Comparison of ENCODE assay signal across 8 cellular contexts in genomic region chr10:78255796-78256638, GRCh38.
DNase-seq lines count a peak whose midpoint lies in the region; ATAC-seq, FAIRE-seq and TF ChIP-seq lines count a peak whose summit lies in the region.

No MANE protein-coding gene starts in this region.

- H3K4me3 ChIP-seq in astrocyte of the cerebellum (ENCODE audit: low read depth, low read length) (no peak overlapping the region), thyroid gland (replicated peaks in 1 of 3) (no peak overlapping the region)

- H3T11ph ChIP-seq in H9 (ENCODE audit: low read length) = no peak overlapping the region

- ATAC-seq in left lobe of liver = no peak

- no peak overlapping the region for H3K23ac ChIP-seq in H9 (ENCODE audit: insufficient read length, low read depth, low read length)

- H2BK120ac ChIP-seq in H9 (ENCODE audit: low read depth, low read length, poor library complexity, severe bottlenecking) = no peak overlapping the region

- H3K9ac ChIP-seq in H9 (ENCODE audit: extremely low read depth, insufficient read length, low read length) = no peak overlapping the region

- H4K5ac ChIP-seq in H9 (ENCODE audit: insufficient read length, low read depth, low read length) = no peak overlapping the region

- no peak overlapping the region for H3K4ac ChIP-seq in H9 (ENCODE audit: low read depth, low read length)

- no peaks in the 10 kb centered on the region for H3K79me1 ChIP-seq in H9 (ENCODE audit: insufficient read depth, low read depth, low read length, poor library complexity, severe bottlenecking)

- no peaks in the 10 kb centered on the region for H3K36me3 ChIP-seq in thyroid gland

- no peak overlapping the region for H2BK15ac ChIP-seq in H9 (ENCODE audit: low read depth, low read length)

- TF ChIP-seq CTCF in astrocyte of the cerebellum (IDR thresholded peaks at IDR 0.05; ENCODE audit: low read depth, low read length, missing control alignments) = no peak
- no peak for TF ChIP-seq CTCF in thyroid gland (IDR thresholded peaks at IDR 0.05)
- TF ChIP-seq CTCF in H9 (conservative IDR thresholded peaks at IDR 0.05) = no peak

- H3K9me3 ChIP-seq in thyroid gland (no peaks in the 10 kb centered on the region), H9 (ENCODE audit: control insufficient read depth, low read depth, low read length) (no peaks in the 10 kb centered on the region)

- H2AFZ ChIP-seq in H9 (ENCODE audit: low read length) = no peak overlapping the region

- H2BK20ac ChIP-seq in H9 (ENCODE audit: low read depth, low read length, poor library complexity, severe bottlenecking) = no peak overlapping the region

- no peak overlapping the region for H4K8ac ChIP-seq in H9 (replicated peaks; ENCODE audit: insufficient read length, low read depth, low read length)

- H3K4me3 Mint-ChIP-seq in H9 = no peak overlapping the region
- H3K4me3 Mint-ChIP-seq in activated CD4-positive, alpha-beta T cell treated with anti-CD3 and anti-CD28 coated beads, Interleukin-2, amount 10 ng/mL, durations not matched to agents 24 days and 14 days = no peak overlapping the region

- H3K36me3 Mint-ChIP-seq in H9 (ENCODE audit: insufficient read depth in 1 of 3, low read depth in 3 of 3) = no peaks in the 10 kb centered on the region; a peak in 1 of 7 replicates
- no peaks in the 10 kb centered on the region for H3K36me3 Mint-ChIP-seq in activated CD4-positive, alpha-beta T cell treated with anti-CD3 and anti-CD28 coated beads, Interleukin-2, amount 10 ng/mL, durations not matched to agents 24 days and 14 days (ENCODE audit: low read depth)

- intact Hi-C loops in thyroid gland (cut with DNase I) = no loop called here
- intact Hi-C loops in activated CD4-positive, alpha-beta T cell treated with anti-CD3 and anti-CD28 coated beads, Interleukin-2, amount 10 ng/mL, durations not matched to agents 24 days and 14 days (cut with micrococcal nuclease) = no loop called here

- H3K9me3 Mint-ChIP-seq in H9 = no peaks in the 10 kb centered on the region
- H3K9me3 Mint-ChIP-seq in activated CD4-positive, alpha-beta T cell treated with anti-CD3 and anti-CD28 coated beads, Interleukin-2, amount 10 ng/mL, durations not matched to agents 24 days and 14 days = no peaks in the 10 kb centered on the region

- H2BK12ac ChIP-seq in H9 (ENCODE audit: insufficient read length, low read depth, low read length) = no peak overlapping the region

- no peak overlapping the region for H4K91ac ChIP-seq in H9 (ENCODE audit: insufficient read length, low read depth, low read length)

- H3K27me3 ChIP-seq in thyroid gland (no peaks in the 10 kb centered on the region), H9 (ENCODE audit: insufficient read depth, low read length) (no peaks in the 10 kb centered on the region)

- no peak overlapping the region for H3K4me2 ChIP-seq in H9 (ENCODE audit: insufficient read depth, insufficient read length, low read length)

- no peak overlapping the region for H2AK5ac ChIP-seq in H9 (ENCODE audit: insufficient read length, low read length)

- peak; percentile 86 for DNase-seq in HTR-8/SVneo (ENCODE audit: insufficient read length, low spot score)
- peak; percentile 88 for DNase-seq in astrocyte of the cerebellum (ENCODE audit: low read depth)
- peak; percentile 98 for DNase-seq in islet precursor cell
- DNase-seq in thyroid gland = peak; percentile 84 to 86
- no peak for DNase-seq in H9
- no peak for DNase-seq in left lobe of liver (ENCODE audit: low spot score)
- DNase-seq in HuH-7.5 (ENCODE audit: low spot score) = no peak
- DNase-seq in activated CD4-positive, alpha-beta T cell treated with anti-CD3 and anti-CD28 coated beads, Interleukin-2, amount 10 ng/mL, durations not matched to agents 24 days and 14 days = no peak

- peak overlapping the region; percentile 65 to 70 (median 65) for H3K27ac ChIP-seq in thyroid gland
- no peak overlapping the region for H3K27ac ChIP-seq in H9 (ENCODE audit: insufficient read length, low read depth, low read length)

- H3K4me1 Mint-ChIP-seq in H9 = no peaks in the 10 kb centered on the region
- H3K4me1 Mint-ChIP-seq in activated CD4-positive, alpha-beta T cell treated with anti-CD3 and anti-CD28 coated beads, Interleukin-2, amount 10 ng/mL, durations not matched to agents 24 days and 14 days = peaks cover 2% of the 10 kb centered on the region

- no peaks in the 10 kb centered on the region for H3K79me2 ChIP-seq in H9 (ENCODE audit: insufficient read depth, low read length)

- in situ Hi-C loops in astrocyte of the cerebellum (cut with HindIII; ENCODE audit: low sequenced_read_pairs) = no loop called here

- WGBS in thyroid gland, 2 donors = 53 to 54% methylated on average over 9 of the region's 9 CpGs
- no CpG with 5 or more reads among the region's 9 CpGs for WGBS in H9 (ENCODE audit: extremely low coverage, insufficient read length, low lambda C conversion rate)

- H3K23me2 ChIP-seq in H9 (ENCODE audit: insufficient read length, low read depth, low read length, poor library complexity, severe bottlenecking) = no peaks in the 10 kb centered on the region

- no peak overlapping the region for H3K14ac ChIP-seq in H9 (ENCODE audit: insufficient read depth, low read length)

- peak in 1 of 2 donors; percentile 25 for TF ChIP-seq POLR2A in thyroid gland (IDR thresholded peaks at IDR 0.05)

- H3K4me1 ChIP-seq in thyroid gland = peaks cover 31 to 52% of the 10 kb centered on the region in 2 donors
- H3K4me1 ChIP-seq in H9 (ENCODE audit: insufficient read depth, low read length) = no peaks in the 10 kb centered on the region

- H4K20me1 ChIP-seq in H9 (ENCODE audit: control insufficient read depth, insufficient read depth, insufficient read length) = no peaks in the 10 kb centered on the region

- no peak overlapping the region for H2BK5ac ChIP-seq in H9 (ENCODE audit: insufficient read length, low read length)

- peak; percentile 90 for FAIRE-seq in HTR-8/SVneo (lab: Jason Lieb, UNC)

- no peak overlapping the region for H3K56ac ChIP-seq in H9 (ENCODE audit: insufficient read length, low read depth, low read length)

- H3K18ac ChIP-seq in H9 (ENCODE audit: insufficient read length, low read depth, low read length) = no peak overlapping the region

- H3K27me3 Mint-ChIP-seq in H9 (ENCODE audit: low read depth) = peaks cover 2% of the 10 kb centered on the region; the same call in 1 of the 2 replicates
- peaks cover 5% of the 10 kb centered on the region for H3K27me3 Mint-ChIP-seq in activated CD4-positive, alpha-beta T cell treated with anti-CD3 and anti-CD28 coated beads, Interleukin-2, amount 10 ng/mL, durations not matched to agents 24 days and 14 days

- H3K27ac Mint-ChIP-seq in H9 = no peak overlapping the region
- no peak overlapping the region for H3K27ac Mint-ChIP-seq in activated CD4-positive, alpha-beta T cell treated with anti-CD3 and anti-CD28 coated beads, Interleukin-2, amount 10 ng/mL, durations not matched to agents 24 days and 14 days

Comparison
In these comparisons a context has a peak if more than half of its experiments do, and no peak if none do; other contexts are left out.
1. DNase-seq: peak in HTR-8/SVneo (single experiment), astrocyte of the cerebellum (single experiment), islet precursor cell (single experiment) and thyroid gland (2 of 2); none in H9 (single experiment), left lobe of liver (single experiment), HuH-7.5 (single experiment) and activated CD4-positive, alpha-beta T cell treated with anti-CD3 and anti-CD28 coated beads, Interleukin-2, amount 10 ng/mL, durations not matched to agents 24 days and 14 days (single experiment).